In the genomic region with DNA sequence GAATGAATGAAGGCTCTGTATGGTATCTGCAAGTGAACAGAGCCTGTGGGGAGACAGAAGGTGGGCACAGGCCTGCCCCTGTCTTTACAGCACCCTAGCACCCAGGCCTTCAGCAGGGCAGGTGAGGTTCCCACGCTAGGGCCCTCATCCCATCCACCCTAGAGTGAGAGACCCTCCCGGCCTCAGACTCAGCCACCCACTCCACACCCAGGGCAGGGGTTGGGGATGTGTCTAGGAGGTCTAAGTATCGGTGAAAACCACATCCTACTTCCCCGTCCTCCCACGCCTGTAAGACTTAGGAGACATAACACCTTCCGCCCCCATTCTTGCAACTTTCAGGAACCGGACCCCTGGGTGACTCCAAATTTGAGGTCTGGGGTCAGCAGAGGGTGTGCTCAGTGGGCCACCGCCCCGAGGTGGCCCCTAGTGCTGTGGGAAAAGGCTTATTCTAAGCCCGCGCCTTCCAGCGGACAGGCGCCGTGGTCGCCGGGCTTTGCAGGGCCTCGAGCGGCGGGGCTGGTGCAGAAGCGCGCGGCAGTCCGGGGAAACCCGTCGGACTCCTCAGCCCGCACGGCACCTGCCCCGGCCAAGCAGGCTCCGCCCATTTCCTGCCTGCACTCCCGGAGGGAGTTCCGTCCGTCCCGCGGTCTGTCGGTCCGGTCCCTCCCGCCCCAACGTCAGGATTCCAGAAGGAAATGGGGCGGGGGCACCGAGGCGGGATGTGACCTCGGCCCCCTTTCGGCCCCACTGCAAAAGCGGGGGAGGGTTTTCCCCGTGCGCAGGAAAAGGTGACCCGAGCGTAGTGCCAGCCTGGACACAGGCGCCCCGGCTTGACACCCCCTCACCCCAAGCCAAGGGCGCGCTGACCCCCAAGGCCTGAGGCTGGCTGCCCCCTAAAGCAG, we compare ENCODE assay signal across 8 cellular contexts. TPM values are rescaled to one million over a fixed set of nuclear protein-coding genes. Genes with fewer than 3 reads are reported as not detected.
DNase-seq lines count a peak whose midpoint lies in the region; ATAC-seq and TF ChIP-seq lines count a peak whose summit lies in the region.

No MANE protein-coding gene starts in this region.

- H3K27me3 Mint-ChIP-seq in activated T-cell treated with anti-CD3 and anti-CD28 coated beads, Interleukin-2, amount 50 U/mL, for 4 hours (ENCODE audit: low read depth): no peaks in the 10 kb centered on the region

- H3K4me2 ChIP-seq in osteoblast (ENCODE audit: insufficient read depth, low read length): peak overlapping the region; percentile 86

- H3K4me1 ChIP-seq in osteoblast (ENCODE audit: insufficient read depth, low read length): peaks cover 35% of the 10 kb centered on the region

- peaks cover 8% of the 10 kb centered on the region for H3K36me3 ChIP-seq in osteoblast (ENCODE audit: insufficient read depth, low read length)

- H3K9me3 ChIP-seq in osteoblast (ENCODE audit: low read depth, low read length): no peaks in the 10 kb centered on the region

- ATAC-seq in HG02571 (IDR thresholded peaks at IDR 0.05; ENCODE audit: unreplicated experiment) (peak; percentile 33), HG02973 (IDR thresholded peaks at IDR 0.05; ENCODE audit: unreplicated experiment) (no peak)
- peak; percentile 3 to 10 for ATAC-seq in activated T-cell treated with anti-CD3 and anti-CD28 coated beads, Interleukin-2, amount 50 U/mL, for 4 hours

- H3K27ac ChIP-seq in osteoblast (ENCODE audit: low read depth, low read length): no peak overlapping the region

- peak; percentile 12 for DNase-seq in NCI-H1105 treated with DMSO at 0.1 percent for 48 hours (lab: John Stamatoyannopoulos, UW)
- DNase-seq in NCI-H1105 (lab: John Stamatoyannopoulos, UW): no peak
- peak; percentile 82 for DNase-seq in NCI-H510A treated with DMSO at 0.1 percent for 48 hours (lab: John Stamatoyannopoulos, UW)
- DNase-seq in activated T-cell treated with anti-CD3 and anti-CD28 coated beads, Interleukin-2, amount 50 U/mL, for 4 hours: no peak
- DNase-seq in fibroblast of the aortic adventitia (ENCODE audit: low read depth): no peak
- peak; percentile 90 for DNase-seq in osteoblast (ENCODE audit: insufficient read length, low spot score, missing footprints)

- peaks cover 24% of the 10 kb centered on the region for H3K79me2 ChIP-seq in osteoblast (ENCODE audit: insufficient read depth, low read length)

- H3K36me3 Mint-ChIP-seq in activated T-cell treated with anti-CD3 and anti-CD28 coated beads, Interleukin-2, amount 50 U/mL, for 4 hours (ENCODE audit: insufficient read depth): peaks cover 25% of the 10 kb centered on the region

- H4K20me1 ChIP-seq in osteoblast (ENCODE audit: insufficient read depth, low read length): peaks cover 11% of the 10 kb centered on the region

- peak overlapping the region; percentile 62 for H2AFZ ChIP-seq in osteoblast (ENCODE audit: low read length)

- H3K4me3 Mint-ChIP-seq in activated T-cell treated with anti-CD3 and anti-CD28 coated beads, Interleukin-2, amount 50 U/mL, for 4 hours: peak overlapping the region; percentile 80

- H3K27me3 ChIP-seq in osteoblast (ENCODE audit: insufficient read depth, low read length): no peaks in the 10 kb centered on the region

- peaks cover 62% of the 10 kb centered on the region for H3K4me1 Mint-ChIP-seq in activated T-cell treated with anti-CD3 and anti-CD28 coated beads, Interleukin-2, amount 50 U/mL, for 4 hours (ENCODE audit: low read depth)

- TF ChIP-seq CTCF in fibroblast of the aortic adventitia (IDR thresholded peaks at IDR 0.05; ENCODE audit: insufficient read depth, low read length) (no peak), osteoblast (IDR thresholded peaks at IDR 0.05; ENCODE audit: extremely low read depth, low read depth, low read length) (no peak)

- H3K9me3 Mint-ChIP-seq in activated T-cell treated with anti-CD3 and anti-CD28 coated beads, Interleukin-2, amount 50 U/mL, for 4 hours: no peaks in the 10 kb centered on the region

- H3K4me3 ChIP-seq in fibroblast of the aortic adventitia (ENCODE audit: low read depth, low read length) (peak overlapping the region; percentile 56), osteoblast (ENCODE audit: insufficient read depth, low read length) (peak overlapping the region; percentile 72)

RNA-seq across cellular contexts. Expression of gene SAMD10, which starts 0.9 kb away (rescaled TPM):
- total RNA-seq in activated T-cell treated with anti-CD3 and anti-CD28 coated beads, Interleukin-2, amount 50 U/mL, for 4 hours: 10 to 100 TPM; 14.6 to 17.4 (median 16.8) TPM
- 0.16 and 2.3 TPM in 2 replicates for total RNA-seq in fibroblast of the aortic adventitia (ENCODE audit: low replicate concordance)
- 0.59 and 1.4 TPM in 2 replicates for total RNA-seq in osteoblast

RNA-seq across cellular contexts. Expression of gene PRPF6, which starts 2.4 kb away (rescaled TPM):
- total RNA-seq in activated T-cell treated with anti-CD3 and anti-CD28 coated beads, Interleukin-2, amount 50 U/mL, for 4 hours: 100 to 1,000 TPM in 1 of 3 donors, 10 to 100 TPM in 2; 95.9 to 101 (median 98.7) TPM
- total RNA-seq in fibroblast of the aortic adventitia (ENCODE audit: low replicate concordance): 55.4 and 120 TPM in 2 replicates
- total RNA-seq in osteoblast: 47.1 and 56.1 TPM in 2 replicates

RNA-seq across cellular contexts. Expression of gene ZNF512B, which starts 8.8 kb away (rescaled TPM):
- 10 to 100 TPM; 19.8 to 21.0 (median 20.2) TPM for total RNA-seq in activated T-cell treated with anti-CD3 and anti-CD28 coated beads, Interleukin-2, amount 50 U/mL, for 4 hours
- 7.9 and 12.3 TPM in 2 replicates for total RNA-seq in fibroblast of the aortic adventitia (ENCODE audit: low replicate concordance)
- 12.1 and 14.5 TPM in 2 replicates for total RNA-seq in osteoblast

RNA-seq across cellular contexts. Expression of gene UCKL1, which starts 22.4 kb away (rescaled TPM):
- total RNA-seq in activated T-cell treated with anti-CD3 and anti-CD28 coated beads, Interleukin-2, amount 50 U/mL, for 4 hours: 10 to 100 TPM; 48.8 to 59.4 (median 56.6) TPM
- total RNA-seq in fibroblast of the aortic adventitia (ENCODE audit: low replicate concordance): 4.0 and 16.0 TPM in 2 replicates
- total RNA-seq in osteoblast: 21.0 and 23.9 TPM in 2 replicates

RNA-seq across cellular contexts. Expression of gene C20orf204, which starts 57.4 kb away (rescaled TPM):
- 1 to 10 TPM; 2.6 to 3.9 (median 3.2) TPM for total RNA-seq in activated T-cell treated with anti-CD3 and anti-CD28 coated beads, Interleukin-2, amount 50 U/mL, for 4 hours
- total RNA-seq in fibroblast of the aortic adventitia (ENCODE audit: low replicate concordance) (1.6 and 2.1 TPM in 2 replicates), osteoblast (0.59 and 1.1 TPM in 2 replicates)

Comparison
In these comparisons a context has a peak if more than half of its experiments do, and no peak if none do; other contexts are left out.
1. DNase-seq: peak in NCI-H1105 treated with DMSO at 0.1 percent for 48 hours (single experiment), NCI-H510A treated with DMSO at 0.1 percent for 48 hours (single experiment) and osteoblast (single experiment); none in NCI-H1105 (single experiment), activated T-cell treated with anti-CD3 and anti-CD28 coated beads, Interleukin-2, amount 50 U/mL, for 4 hours (single experiment) and fibroblast of the aortic adventitia (single experiment).